Comparison of ENCODE assay signal across 8 cellular contexts in the genomic region with DNA sequence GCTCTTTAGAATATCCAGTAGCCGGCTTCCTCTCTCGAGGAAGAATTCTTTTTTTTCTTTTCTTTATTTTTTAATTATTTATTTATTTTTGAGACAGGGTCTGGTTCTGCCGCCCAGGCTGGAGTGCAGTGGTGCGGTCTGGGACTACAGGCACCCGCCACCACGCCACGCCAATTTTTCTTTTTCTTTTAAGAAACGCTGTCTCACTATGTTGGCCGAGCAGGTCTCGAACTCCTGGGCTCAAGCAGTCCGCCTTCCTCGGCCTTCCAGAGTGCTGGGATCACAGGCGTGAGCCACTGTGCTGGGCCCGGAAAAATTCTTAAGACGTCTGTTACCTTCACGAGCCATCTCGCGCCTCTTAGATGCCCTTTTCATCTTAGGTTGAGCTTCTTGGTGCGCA. TPM values are rescaled to one million over a fixed set of nuclear protein-coding genes. Genes with fewer than 3 reads are reported as not detected.
DNase-seq lines count a peak whose midpoint lies in the region; FAIRE-seq and TF ChIP-seq lines count a peak whose summit lies in the region.

No MANE protein-coding gene starts in this region.

- DNase-seq in NCI-H1105 treated with DMSO at 0.1 percent for 48 hours (lab: John Stamatoyannopoulos, UW) (peak; percentile 24), NCI-H1105 (lab: John Stamatoyannopoulos, UW) (no peak), stomach (no peak), NCI-H2029 treated with DMSO at 0.1 percent for 48 hours (lab: John Stamatoyannopoulos, UW) (no peak), H54 (ENCODE audit: insufficient read length, low spot score) (no peak)
- no peak for DNase-seq in activated naive CD8-positive, alpha-beta T cell treated with anti-CD3 and anti-CD28 coated beads for 36 hours
- DNase-seq in effector CD8-positive, alpha-beta T cell (lab: John Stamatoyannopoulos, UW): no peak

- peaks cover 11% of the 10 kb centered on the region for H3K4me1 ChIP-seq in iPS-20b (ENCODE audit: insufficient read depth, low read length)
- H3K4me1 ChIP-seq in stomach: peaks cover 20 to 39% (median 30%) of the 10 kb centered on the region in 4 donors

- H3K27me3 Mint-ChIP-seq in activated naive CD8-positive, alpha-beta T cell treated with anti-CD3 and anti-CD28 coated beads for 36 hours: no peaks in the 10 kb centered on the region

- WGBS in stomach, 5 donors: 87 to 91% (median 89%) methylated on average over 19 of the region's 19 CpGs

- peaks cover 1% of the 10 kb centered on the region for H3K36me3 Mint-ChIP-seq in activated naive CD8-positive, alpha-beta T cell treated with anti-CD3 and anti-CD28 coated beads for 36 hours

- H3K4me3 ChIP-seq in iPS-20b (ENCODE audit: low read length): peak overlapping the region; percentile 89
- peak overlapping the region; percentile 79 to 95 (median 92) for H3K4me3 ChIP-seq in stomach

- intact Hi-C loops in stomach (cut with DNase I; ENCODE audit: low total_unique reads): no loop called here

- no peaks in the 10 kb centered on the region for H3K36me3 ChIP-seq in iPS-20b (ENCODE audit: insufficient read depth, low read depth, low read length)
- H3K36me3 ChIP-seq in stomach: no peaks in the 10 kb centered on the region

- H3K4me3 Mint-ChIP-seq in activated naive CD8-positive, alpha-beta T cell treated with anti-CD3 and anti-CD28 coated beads for 36 hours: peak overlapping the region; percentile 81

- H3K27me3 ChIP-seq in iPS-20b (ENCODE audit: insufficient read depth, low read length): no peaks in the 10 kb centered on the region
- H3K27me3 ChIP-seq in stomach: no peaks in the 10 kb centered on the region

- no peak for TF ChIP-seq CTCF in stomach (IDR thresholded peaks at IDR 0.05)

- H3K4me1 Mint-ChIP-seq in activated naive CD8-positive, alpha-beta T cell treated with anti-CD3 and anti-CD28 coated beads for 36 hours: peaks cover 22% of the 10 kb centered on the region

- no peaks in the 10 kb centered on the region for H3K9me3 ChIP-seq in iPS-20b (ENCODE audit: insufficient read depth, low read depth, low read length)
- H3K9me3 ChIP-seq in stomach: no peaks in the 10 kb centered on the region

- no peak for TF ChIP-seq EP300 in stomach (IDR thresholded peaks at IDR 0.05)

- no peaks in the 10 kb centered on the region for H3K9me3 Mint-ChIP-seq in activated naive CD8-positive, alpha-beta T cell treated with anti-CD3 and anti-CD28 coated beads for 36 hours

- H3K27ac ChIP-seq in iPS-20b (ENCODE audit: low read length): no peak overlapping the region
- H3K27ac ChIP-seq in stomach: peak overlapping the region; percentile 84 to 99 (median 95)

- FAIRE-seq in H54 (lab: Jason Lieb, UNC): no peak

- H3K9ac ChIP-seq in iPS-20b (ENCODE audit: low read depth, low read length): peak overlapping the region; percentile 92; the same call in 1 of the 2 replicates

- TF ChIP-seq POLR2A in stomach (IDR thresholded peaks at IDR 0.05): no peak
- TF ChIP-seq POLR2A in H54 (IDR thresholded peaks at IDR 0.05; ENCODE audit: low read depth, low read length): no peak

- H3K27ac Mint-ChIP-seq in activated naive CD8-positive, alpha-beta T cell treated with anti-CD3 and anti-CD28 coated beads for 36 hours: peak overlapping the region; percentile 90

RNA-seq across cellular contexts. Expression of gene TMEM131, which starts 0.9 kb away (rescaled TPM):
- 10 to 100 TPM; 25.2 to 27.9 TPM for total RNA-seq in activated naive CD8-positive, alpha-beta T cell treated with anti-CD3 and anti-CD28 coated beads for 36 hours
- 100 to 1,000 TPM in 2 of 5 donors, 10 to 100 TPM in 3; 33.8 to 119 (median 79.7) TPM for total RNA-seq in stomach
- polyA plus RNA-seq in stomach: 1 to 10 TPM; 4.4 to 7.4 (median 5.8) TPM
